Comparison of ENCODE assay signal across 24 cellular contexts in the genomic region with DNA sequence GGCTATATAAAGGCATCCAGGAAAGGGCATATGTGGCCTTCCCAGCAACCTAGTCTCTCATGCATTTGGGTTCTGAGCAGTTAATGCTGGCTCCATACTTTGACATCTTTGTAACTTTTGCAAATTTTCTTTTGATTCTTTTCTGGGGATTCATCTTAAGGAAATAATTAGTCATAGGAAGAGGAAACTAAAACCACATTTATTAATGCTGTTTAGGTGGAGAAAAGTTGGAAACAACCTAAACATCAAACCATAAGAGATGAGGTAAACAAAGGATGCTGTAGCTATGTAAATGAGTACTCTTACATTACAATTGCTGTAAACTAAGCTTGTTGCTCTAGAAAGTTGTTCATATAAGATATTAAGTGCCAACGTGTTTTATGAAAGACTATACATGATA.
"Had no signal": no experiment of that assay in that cellular context is flagged by ENCODE, and none has a peak within 500 bp of the region (broad histone marks: within the 10 kb centered on the region; RNA-seq: fewer than 3 reads in every experiment).

No MANE protein-coding gene starts in this region.

- H3K36me3 Mint-ChIP-seq: brain had no signal

- H3K4me3 ChIP-seq: coronary artery, gastroesophageal sphincter, ovary, right lobe of liver, thoracic aorta had no signal

- H3K36me3 ChIP-seq: gastroesophageal sphincter, ovary, right lobe of liver, thoracic aorta had no signal

- H3K9me3 Mint-ChIP-seq: activated naive CD4-positive, alpha-beta T cell treated with anti-CD3 and anti-CD28 coated beads, Interleukin-2, amount 10 ng/mL, durations not matched to agents 7 days and 5 days; activated T-helper 1 cell treated with anti-CD3 and anti-CD28 coated beads, Interleukin-12 subunit alpha, Interleukin-12 subunit beta, Interleukin-2, Interleukin-4 antibody, amounts not matched to agents 30 ng/mL and 10 ng/mL and 1 ng/mL, durations not matched to agents 14 hours and 24 hours and 36 hours; effector memory CD8-positive, alpha-beta T cell; naive thymus-derived CD4-positive, alpha-beta T cell; stimulated activated naive CD8-positive, alpha-beta T cell treated with anti-CD3 and anti-CD28 coated beads, Interleukin-15, Interleukin-2, amounts not matched to agents 100 ng/mL and 50 ng/mL, for 24 hours had no signal

- H3K4me1 ChIP-seq: right lobe of liver had no signal

- DNase-seq: activated CD8-positive, alpha-beta memory T cell treated with anti-CD3 and anti-CD28 coated beads, Interleukin-2, amount 50 U/mL, for 4 hours; activated gamma-delta T cell; activated naive CD4-positive, alpha-beta T cell treated with anti-CD3 and anti-CD28 coated beads, Interleukin-2, amount 10 ng/mL, durations not matched to agents 7 days and 5 days; activated T-cell treated with anti-CD3 and anti-CD28 coated beads, Interleukin-2, amount 50 U/mL, for 1 hour; aorta; effector memory CD8-positive, alpha-beta T cell; head of caudate nucleus; hippocampal formation; left colon; midbrain; naive thymus-derived CD4-positive, alpha-beta T cell; ovary; right lobe of liver; stimulated activated CD4-positive, alpha-beta T cell treated with anti-CD3 and anti-CD28 coated beads, Interleukin-12 subunit alpha, Interleukin-12 subunit beta, amount 100 ng/mL, for 4 hours; stimulated activated CD4-positive, alpha-beta T cell treated with anti-CD3 and anti-CD28 coated beads, Interleukin-4, amount 100 ng/mL, for 1 hour; trophoblast cell had no signal

- H3K4me3 Mint-ChIP-seq: activated naive CD4-positive, alpha-beta T cell treated with anti-CD3 and anti-CD28 coated beads, Interleukin-2, amount 10 ng/mL, durations not matched to agents 7 days and 5 days; activated T-helper 1 cell treated with anti-CD3 and anti-CD28 coated beads, Interleukin-12 subunit alpha, Interleukin-12 subunit beta, Interleukin-2, Interleukin-4 antibody, amounts not matched to agents 30 ng/mL and 10 ng/mL and 1 ng/mL, durations not matched to agents 14 hours and 24 hours and 36 hours; brain; effector memory CD8-positive, alpha-beta T cell; naive thymus-derived CD4-positive, alpha-beta T cell; stimulated activated naive CD8-positive, alpha-beta T cell treated with anti-CD3 and anti-CD28 coated beads, Interleukin-15, Interleukin-2, amounts not matched to agents 100 ng/mL and 50 ng/mL, for 24 hours had no signal

- H3K27ac Mint-ChIP-seq: activated naive CD4-positive, alpha-beta T cell treated with anti-CD3 and anti-CD28 coated beads, Interleukin-2, amount 10 ng/mL, durations not matched to agents 7 days and 5 days; activated T-helper 1 cell treated with anti-CD3 and anti-CD28 coated beads, Interleukin-12 subunit alpha, Interleukin-12 subunit beta, Interleukin-2, Interleukin-4 antibody, amounts not matched to agents 30 ng/mL and 10 ng/mL and 1 ng/mL, durations not matched to agents 14 hours and 24 hours and 36 hours; effector memory CD8-positive, alpha-beta T cell; naive thymus-derived CD4-positive, alpha-beta T cell; progenitor cell of endocrine pancreas; stimulated activated naive CD8-positive, alpha-beta T cell treated with anti-CD3 and anti-CD28 coated beads, Interleukin-15, Interleukin-2, amounts not matched to agents 100 ng/mL and 50 ng/mL, for 24 hours had no signal

- H3K27me3 ChIP-seq: gastroesophageal sphincter, ovary, right lobe of liver had no signal

- H3K27ac ChIP-seq: coronary artery, gastroesophageal sphincter, ovary, right lobe of liver, thoracic aorta, VCaP had no signal

- H3K9me3 ChIP-seq: gastroesophageal sphincter, ovary, right lobe of liver, thoracic aorta had no signal

- H3K27me3 Mint-ChIP-seq: effector memory CD8-positive, alpha-beta T cell; stimulated activated naive CD8-positive, alpha-beta T cell treated with anti-CD3 and anti-CD28 coated beads, Interleukin-15, Interleukin-2, amounts not matched to agents 100 ng/mL and 50 ng/mL, for 24 hours had no signal

- ATAC-seq: effector memory CD8-positive, alpha-beta T cell; gastroesophageal sphincter; left colon; naive thymus-derived CD4-positive, alpha-beta T cell; right lobe of liver had no signal
